In the genomic region with DNA sequence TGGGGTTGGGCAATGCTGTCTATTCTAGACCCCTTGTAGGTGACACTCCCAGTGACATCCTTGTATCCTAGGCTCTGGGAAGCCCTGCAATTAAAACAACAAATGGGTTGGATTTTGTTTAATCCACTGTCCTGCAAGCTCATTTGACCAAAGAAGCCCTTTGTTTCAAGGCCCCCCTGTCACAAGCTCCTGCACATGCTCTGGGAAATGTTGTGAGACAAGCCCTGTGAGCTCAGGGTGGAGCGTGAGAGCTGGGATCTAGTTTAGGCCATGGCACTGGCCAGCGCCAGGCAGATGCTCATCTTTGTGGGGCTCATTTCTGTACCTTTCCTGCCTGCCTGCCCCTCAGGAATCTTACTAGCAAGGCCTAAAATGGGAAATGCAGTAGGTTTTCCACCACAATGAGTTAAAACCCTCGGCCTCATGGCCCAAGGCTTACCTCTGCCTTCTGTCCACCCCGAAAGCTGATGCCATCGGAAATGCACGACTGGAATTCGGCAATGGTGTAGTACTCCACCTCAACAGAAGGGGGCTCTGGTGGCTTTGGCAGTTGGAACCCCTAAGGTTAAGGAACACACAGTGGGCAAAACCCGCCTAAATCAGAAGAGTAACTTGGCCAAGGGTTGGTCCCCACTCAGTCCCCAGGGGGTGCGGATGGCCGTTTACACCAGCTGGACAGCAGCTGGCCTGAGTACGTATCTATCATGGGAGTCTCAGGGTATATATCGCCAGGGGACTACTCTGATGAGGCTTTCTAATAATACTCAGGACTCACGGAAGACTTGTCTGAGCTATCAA, we compare ENCODE assay signal across 9 cellular contexts.
DNase-seq lines count a peak whose midpoint lies in the region; ATAC-seq and TF ChIP-seq lines count a peak whose summit lies in the region.
"Had no signal": no experiment of that assay in that cellular context is flagged by ENCODE, and none has a peak within 500 bp of the region (broad histone marks: within the 10 kb centered on the region; RNA-seq: fewer than 3 reads in every experiment).

No MANE protein-coding gene starts in this region.

- no peaks in the 10 kb centered on the region for H3K4me1 ChIP-seq in MM.1S (ENCODE audit: low read length)

- no peaks in the 10 kb centered on the region for H3K9me2 ChIP-seq in MM.1S (replicated peaks; ENCODE audit: insufficient read depth, low read length)

- H3K4me3 Mint-ChIP-seq in activated CD8-positive, alpha-beta memory T cell treated with anti-CD3 and anti-CD28 coated beads, Interleukin-2, amount 10 ng/mL, durations not matched to agents 7 days and 5 days, result no peak overlapping the region
- no peak overlapping the region for H3K4me3 Mint-ChIP-seq in nephron

- no peaks in the 10 kb centered on the region for H3K9me3 Mint-ChIP-seq in activated CD8-positive, alpha-beta memory T cell treated with anti-CD3 and anti-CD28 coated beads, Interleukin-2, amount 10 ng/mL, durations not matched to agents 7 days and 5 days (ENCODE audit: low read depth)
- peaks cover 2% of the 10 kb centered on the region for H3K9me3 Mint-ChIP-seq in nephron

- H3K4me3 ChIP-seq in MM.1S (ENCODE audit: low read length), result no peak overlapping the region
- H3K4me3 ChIP-seq: SK-N-MC had no signal

- no peaks in the 10 kb centered on the region for H3K9me3 ChIP-seq in MM.1S (replicated peaks; ENCODE audit: insufficient read depth, low read length)

- ATAC-seq in activated CD8-positive, alpha-beta memory T cell treated with anti-CD3 and anti-CD28 coated beads, Interleukin-2, amount 10 ng/mL, durations not matched to agents 7 days and 5 days, result peak; percentile 42
- ATAC-seq in HG02973 (IDR thresholded peaks at IDR 0.05; ENCODE audit: unreplicated experiment) (no peak), GM18498 (IDR thresholded peaks at IDR 0.05; ENCODE audit: unreplicated experiment) (no peak), GM19467 (IDR thresholded peaks at IDR 0.05; ENCODE audit: unreplicated experiment) (no peak)

- no peak overlapping the region for H3K4me2 ChIP-seq in MM.1S (ENCODE audit: low read depth, low read length)

- DNase-seq in EL (peak; percentile 70), MM.1S (peak; percentile 26), fibroblast of gingiva (ENCODE audit: low read depth) (peak; percentile 67)
- DNase-seq in activated CD8-positive, alpha-beta memory T cell treated with anti-CD3 and anti-CD28 coated beads, Interleukin-2, amount 10 ng/mL, durations not matched to agents 7 days and 5 days, result peak; percentile 62

- no peak overlapping the region for H3K27ac ChIP-seq in MM.1S (ENCODE audit: low read length)
- H3K27ac ChIP-seq: SK-N-MC had no signal

- no peaks in the 10 kb centered on the region for H3F3A ChIP-seq in MM.1S (ENCODE audit: insufficient read depth, low read length)

- TF ChIP-seq CTCF in MM.1S (IDR thresholded peaks at IDR 0.05; ENCODE audit: low read length) (peak; percentile 77), nephron (IDR thresholded peaks at IDR 0.05; ENCODE audit: unreplicated experiment in 3 of 3) (peak; percentile 36 to 39 (median 38))

- peaks cover 2% of the 10 kb centered on the region for H3K4me1 Mint-ChIP-seq in activated CD8-positive, alpha-beta memory T cell treated with anti-CD3 and anti-CD28 coated beads, Interleukin-2, amount 10 ng/mL, durations not matched to agents 7 days and 5 days
- H3K4me1 Mint-ChIP-seq in nephron, result peaks cover 5% of the 10 kb centered on the region

- H2AFZ ChIP-seq in MM.1S (ENCODE audit: low read length), result no peak overlapping the region

- H3K79me2 ChIP-seq in MM.1S (ENCODE audit: low read length), result no peaks in the 10 kb centered on the region

- no peak overlapping the region for H3K9ac ChIP-seq in MM.1S (ENCODE audit: low read length)

- peaks cover 4% of the 10 kb centered on the region for H3K36me3 Mint-ChIP-seq in activated CD8-positive, alpha-beta memory T cell treated with anti-CD3 and anti-CD28 coated beads, Interleukin-2, amount 10 ng/mL, durations not matched to agents 7 days and 5 days
- H3K36me3 Mint-ChIP-seq in nephron (ENCODE audit: low read depth), result peaks cover 63% of the 10 kb centered on the region

- no peaks in the 10 kb centered on the region for H4K20me1 ChIP-seq in MM.1S (ENCODE audit: insufficient read depth, low read length)

- H3K27me3 ChIP-seq in MM.1S (replicated peaks; ENCODE audit: insufficient read depth, low read length), result no peaks in the 10 kb centered on the region

- H3K27ac Mint-ChIP-seq in activated CD8-positive, alpha-beta memory T cell treated with anti-CD3 and anti-CD28 coated beads, Interleukin-2, amount 10 ng/mL, durations not matched to agents 7 days and 5 days, result no peak overlapping the region
- H3K27ac Mint-ChIP-seq in nephron, result no peak overlapping the region

- H3K27me3 Mint-ChIP-seq in activated CD8-positive, alpha-beta memory T cell treated with anti-CD3 and anti-CD28 coated beads, Interleukin-2, amount 10 ng/mL, durations not matched to agents 7 days and 5 days, result no peaks in the 10 kb centered on the region
- peaks cover 4% of the 10 kb centered on the region for H3K27me3 Mint-ChIP-seq in nephron (ENCODE audit: low read depth)

- CTCF ChIA-PET in activated CD8-positive, alpha-beta memory T cell treated with anti-CD3 and anti-CD28 coated beads, Interleukin-2, amount 10 ng/mL, durations not matched to agents 7 days and 5 days (lab: Charles Lee), result interaction anchor here (0.5 to 4.9 kb wide), 22 partner anchors 9 to 280 kb away, joined by 3 to 72 read pairs (median 3); no protein-coding TSS in a partner anchor

- H3K36me3 ChIP-seq in MM.1S (replicated peaks; ENCODE audit: insufficient read depth, low read length), result no peaks in the 10 kb centered on the region
